In genomic region chr3:133934996-133935842, GRCh38 we compare ENCODE assay signal across 1 cellular context.
TF ChIP-seq lines count a peak whose summit lies in the region.

No MANE protein-coding gene starts in this region.

TF ChIP-seq in IMR-90, 13 proteins besides CTCF, POLR2A, EP300 and RAD21:
- TF ChIP-seq NFE2L2 (IDR thresholded peaks at IDR 0.05; ENCODE audit: low read depth, low read length) = no peak
- TF ChIP-seq MAFK (IDR thresholded peaks at IDR 0.05; ENCODE audit: low read depth, low read length) = no peak
- TF ChIP-seq ELK1 (IDR thresholded peaks at IDR 0.05; ENCODE audit: borderline replicate concordance, low read depth, low read length) = no peak
- no peak for TF ChIP-seq USF2 (IDR thresholded peaks at IDR 0.05; ENCODE audit: low read depth, low read length)
- TF ChIP-seq SMC3 (IDR thresholded peaks at IDR 0.05; ENCODE audit: low read depth, low read length) = no peak
- no peak for TF ChIP-seq FOS (IDR thresholded peaks at IDR 0.05; ENCODE audit: low read depth, low read length)
- TF ChIP-seq BHLHE40 (IDR thresholded peaks at IDR 0.05; ENCODE audit: low read depth, low read length) = no peak
- no peak for TF ChIP-seq MXI1 (IDR thresholded peaks at IDR 0.05; ENCODE audit: borderline replicate concordance, low read depth, low read length)
- TF ChIP-seq MAZ (IDR thresholded peaks at IDR 0.05; ENCODE audit: borderline replicate concordance, low read depth, low read length) = no peak
- TF ChIP-seq CEBPB (IDR thresholded peaks at IDR 0.05; ENCODE audit: low read depth, low read length) = no peak
- TF ChIP-seq RCOR1 (IDR thresholded peaks at IDR 0.05; ENCODE audit: insufficient replicate concordance, low read length) = no peak
